In the genomic region with DNA sequence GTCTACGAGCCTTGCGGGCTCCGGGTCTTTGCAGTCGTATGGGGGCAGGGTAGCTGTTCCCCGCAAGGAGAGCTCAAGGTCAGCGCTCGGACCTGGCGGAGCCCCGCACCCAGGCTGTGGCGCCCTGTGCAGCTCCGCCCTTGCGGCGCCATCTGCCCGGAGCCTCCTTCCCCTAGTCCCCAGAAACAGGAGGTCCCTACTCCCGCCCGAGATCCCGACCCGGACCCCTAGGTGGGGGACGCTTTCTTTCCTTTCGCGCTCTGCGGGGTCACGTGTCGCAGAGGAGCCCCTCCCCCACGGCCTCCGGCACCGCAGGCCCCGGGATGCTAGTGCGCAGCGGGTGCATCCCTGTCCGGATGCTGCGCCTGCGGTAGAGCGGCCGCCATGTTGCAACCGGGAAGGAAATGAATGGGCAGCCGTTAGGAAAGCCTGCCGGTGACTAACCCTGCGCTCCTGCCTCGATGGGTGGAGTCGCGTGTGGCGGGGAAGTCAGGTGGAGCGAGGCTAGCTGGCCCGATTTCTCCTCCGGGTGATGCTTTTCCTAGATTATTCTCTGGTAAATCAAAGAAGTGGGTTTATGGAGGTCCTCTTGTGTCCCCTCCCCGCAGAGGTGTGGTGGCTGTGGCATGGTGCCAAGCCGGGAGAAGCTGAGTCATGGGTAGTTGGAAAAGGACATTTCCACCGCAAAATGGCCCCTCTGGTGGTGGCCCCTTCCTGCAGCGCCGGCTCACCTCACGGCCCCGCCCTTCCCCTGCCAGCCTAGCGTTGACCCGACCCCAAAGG, we compare ENCODE assay signal across 8 cellular contexts. TPM values are rescaled to one million over a fixed set of nuclear protein-coding genes. Genes with fewer than 3 reads are reported as not detected.
DNase-seq lines count a peak whose midpoint lies in the region; ATAC-seq and TF ChIP-seq lines count a peak whose summit lies in the region.

No MANE protein-coding gene starts in this region.

- peaks cover 48% of the 10 kb centered on the region for H3K36me3 ChIP-seq in neuron (ENCODE audit: insufficient read depth, low read length)

- H3K9me3 ChIP-seq in neuron (ENCODE audit: low read length) = no peaks in the 10 kb centered on the region

- H3K4me3 ChIP-seq in neuron (ENCODE audit: low read length) = peak overlapping the region; percentile 90

- CTCF ChIA-PET in RWPE1 (lab: Yijun Ruan, JAX) = interaction anchor here (0.6 to 1.4 kb wide), 3 partner anchors 23 to 340 kb away, joined by 3 to 8 read pairs (median 3); no protein-coding TSS in a partner anchor

- TF ChIP-seq CTCF in RWPE1 (conservative IDR thresholded peaks at IDR 0.05; ENCODE audit: low read depth) = no peak
- no peak for TF ChIP-seq CTCF in foreskin keratinocyte (conservative IDR thresholded peaks at IDR 0.05)

- peak overlapping the region; percentile 95 for H3K27ac ChIP-seq in RWPE1
- H3K27ac ChIP-seq in foreskin keratinocyte = peak overlapping the region; percentile 78

- H3K27me3 ChIP-seq in foreskin keratinocyte (no peaks in the 10 kb centered on the region), neuron (ENCODE audit: insufficient read depth, low read length) (no peaks in the 10 kb centered on the region)

- ATAC-seq in foreskin keratinocyte = peak; percentile 33

- POLR2A ChIA-PET in RWPE1 (lab: Yijun Ruan, JAX; ENCODE audit: low non-redundant PET) = interaction anchor here (1.3 to 1.5 kb wide), 2 partner anchors 38 to 42 kb away, joined by 3 to 5 read pairs; a partner anchor contains a TSS

- H3K4me1 ChIP-seq in foreskin keratinocyte = peaks cover 17% of the 10 kb centered on the region
- H3K4me1 ChIP-seq in neuron (ENCODE audit: insufficient read depth, low read length) = peaks cover 32% of the 10 kb centered on the region

- no peak overlapping the region for H2AFZ ChIP-seq in neuron (ENCODE audit: low read depth, low read length)

- DNase-seq in NK-92 treated with Interleukin-12 subunit alpha and Interleukin-12 subunit beta, amount 100 ng/mL, for 24 hours (lab: John Stamatoyannopoulos, UW) = peak; percentile 67
- no peak for DNase-seq in NK-92 (lab: John Stamatoyannopoulos, UW; ENCODE audit: unreplicated experiment)
- DNase-seq in HT1080 (ENCODE audit: low read depth) = peak; percentile 78
- DNase-seq in RWPE1 (ENCODE audit: low spot score) = peak; percentile 64
- peak; percentile 57 for DNase-seq in activated gamma-delta T cell treated with anti-CD3 and anti-CD28 coated beads, Interleukin-2, amount 50 U/mL, for 16 hours (ENCODE audit: low read depth)
- DNase-seq in foreskin keratinocyte = peak in 1 of 2 donors; percentile 62
- DNase-seq in superior temporal gyrus (ENCODE audit: extremely low spot score) = peak; percentile 52

RNA-seq across cellular contexts. Expression of a gene that starts 0.8 kb away (rescaled TPM):
- 10,781 and 12,621 TPM in 2 replicates for total RNA-seq in HT1080 (2014; rRNA removed; shearing (Covaris generic))
- 11,296 and 12,050 TPM in 2 replicates for polyA plus RNA-seq in HT1080 (2015; cell fraction: cytosol; rRNA removed)
- polyA plus RNA-seq in HT1080 (2015; cell fraction: nucleus; rRNA removed) = 8,622 and 9,151 TPM in 2 replicates
- 6,442 and 6,736 TPM in 2 replicates for total RNA-seq in foreskin keratinocyte
- 7,678 and 8,217 TPM in 2 replicates for polyA plus RNA-seq in foreskin keratinocyte

RNA-seq across cellular contexts. Expression of a gene that starts 20.7 kb away (rescaled TPM):
- total RNA-seq in HT1080 (2014; rRNA removed; shearing (Covaris generic)) = 7.7 and 9.5 TPM in 2 replicates
- 9.8 and 10.5 TPM in 2 replicates for polyA plus RNA-seq in HT1080 (2015; cell fraction: cytosol; rRNA removed)
- 46.3 and 49.9 TPM in 2 replicates for polyA plus RNA-seq in HT1080 (2015; cell fraction: nucleus; rRNA removed)
- 1.7 and 2.7 TPM in 2 replicates for total RNA-seq in foreskin keratinocyte
- polyA plus RNA-seq in foreskin keratinocyte = 2.7 and 5.0 TPM in 2 replicates

RNA-seq across cellular contexts. Expression of a gene that starts 33.0 kb away (rescaled TPM):
- total RNA-seq in HT1080 (2014; rRNA removed; shearing (Covaris generic)) = 80.0 and 90.1 TPM in 2 replicates
- polyA plus RNA-seq in HT1080 (2015; cell fraction: cytosol; rRNA removed) = 32.2 and 39.2 TPM in 2 replicates
- 208 and 217 TPM in 2 replicates for polyA plus RNA-seq in HT1080 (2015; cell fraction: nucleus; rRNA removed)
- 64.2 and 65.6 TPM in 2 replicates for total RNA-seq in foreskin keratinocyte
- 46.8 and 61.1 TPM in 2 replicates for polyA plus RNA-seq in foreskin keratinocyte

RNA-seq across cellular contexts. Expression of a gene that starts 41.2 kb away (rescaled TPM):
- total RNA-seq in HT1080 (2014; rRNA removed; shearing (Covaris generic)) = 158 and 173 TPM in 2 replicates
- 96.4 and 104 TPM in 2 replicates for polyA plus RNA-seq in HT1080 (2015; cell fraction: cytosol; rRNA removed)
- 243 and 326 TPM in 2 replicates for polyA plus RNA-seq in HT1080 (2015; cell fraction: nucleus; rRNA removed)
- total RNA-seq in foreskin keratinocyte = 64.5 and 86.2 TPM in 2 replicates
- 26.1 and 35.7 TPM in 2 replicates for polyA plus RNA-seq in foreskin keratinocyte

RNA-seq across cellular contexts. Expression of a gene that starts 42.0 kb away (rescaled TPM):
- total RNA-seq in HT1080 (2014; rRNA removed; shearing (Covaris generic)) = 241 and 261 TPM in 2 replicates
- 190 and 195 TPM in 2 replicates for polyA plus RNA-seq in HT1080 (2015; cell fraction: cytosol; rRNA removed)
- 84.4 and 87.7 TPM in 2 replicates for polyA plus RNA-seq in HT1080 (2015; cell fraction: nucleus; rRNA removed)
- 193 and 210 TPM in 2 replicates for total RNA-seq in foreskin keratinocyte
- 303 and 321 TPM in 2 replicates for polyA plus RNA-seq in foreskin keratinocyte
